1 cellular context compared by ENCODE assay signal in genomic region chr17:8153550-8153956, GRCh38.
A peak's percentile ranks its signal among the peaks of the same experiment; 100 is the strongest.
TF ChIP-seq lines count a peak whose summit lies in the region.

No MANE protein-coding gene starts in this region.

TF ChIP-seq in HepG2, 621 proteins besides CTCF, POLR2A, EP300 and RAD21 (continued from another document and continues in another):
- TF ChIP-seq TRIM22 (IDR thresholded peaks at IDR 0.05) (no peak), ARNT (IDR thresholded peaks at IDR 0.05) (no peak), MIXL1 (CRISPR knock-in tag; IDR thresholded peaks at IDR 0.05) (peak; percentile 21; the same call in 1 of the 2 replicates), ZNF670 (CRISPR knock-in tag; IDR thresholded peaks at IDR 0.05; ENCODE audit: borderline replicate concordance) (no peak), ZNF263 (CRISPR knock-in tag; IDR thresholded peaks at IDR 0.05) (no peak), ZBTB49 (CRISPR knock-in tag; IDR thresholded peaks at IDR 0.05; ENCODE audit: borderline replicate concordance) (no peak), ZNF567 (CRISPR knock-in tag; IDR thresholded peaks at IDR 0.05; ENCODE audit: borderline replicate concordance) (no peak), ZNF331 (CRISPR knock-in tag; IDR thresholded peaks at IDR 0.05) (0 out of 2 replicates have a peak, but pooled peaks have one; percentile 20), ZNF432 (CRISPR knock-in tag; IDR thresholded peaks at IDR 0.05; ENCODE audit: borderline replicate concordance) (no peak), RARG (CRISPR knock-in tag; IDR thresholded peaks at IDR 0.05; ENCODE audit: low read depth) (no peak), UBTF (CRISPR knock-in tag; IDR thresholded peaks at IDR 0.05) (no peak), ATF1 (CRISPR knock-in tag; IDR thresholded peaks at IDR 0.05) (no peak), ZGPAT (CRISPR knock-in tag; IDR thresholded peaks at IDR 0.05) (peak; percentile 36; the same call in 1 of the 2 replicates), ZNF879 (CRISPR knock-in tag; IDR thresholded peaks at IDR 0.05) (no peak), KAT2B (IDR thresholded peaks at IDR 0.05; ENCODE audit: borderline replicate concordance, low read depth, low read length) (no peak), SIN3A (IDR thresholded peaks at IDR 0.05; ENCODE audit: borderline replicate concordance, low read depth, low read length) (no peak), POGK (CRISPR knock-in tag; conservative IDR thresholded peaks at IDR 0.05) (no peak), CEBPB (IDR thresholded peaks at IDR 0.05; ENCODE audit: borderline replicate concordance, low read depth, low read length) (no peak), ZNF691 (CRISPR knock-in tag; IDR thresholded peaks at IDR 0.05; ENCODE audit: borderline replicate concordance, low read depth) (no peak), CC2D1A (CRISPR knock-in tag; IDR thresholded peaks at IDR 0.05) (no peak), ZNF274 (CRISPR knock-in tag; IDR thresholded peaks at IDR 0.05) (no peak), ZBTB1 (CRISPR knock-in tag; IDR thresholded peaks at IDR 0.05; ENCODE audit: borderline replicate concordance) (no peak), ZSCAN9 (CRISPR knock-in tag; IDR thresholded peaks at IDR 0.05; ENCODE audit: borderline replicate concordance) (peak; percentile 52; the same call in 1 of the 2 replicates), ZNF367 (CRISPR knock-in tag; IDR thresholded peaks at IDR 0.05; ENCODE audit: borderline replicate concordance) (no peak), CSRNP2 (CRISPR knock-in tag; conservative IDR thresholded peaks at IDR 0.05; ENCODE audit: low read depth) (no peak), ARID3A (IDR thresholded peaks at IDR 0.05; ENCODE audit: low read depth, low read length) (peak; percentile 14; the same call in 1 of the 2 replicates), SKI (IDR thresholded peaks at IDR 0.05; ENCODE audit: partially characterized antibody) (peak; percentile 16), RFX5 (IDR thresholded peaks at IDR 0.05; ENCODE audit: low read depth, low read length) (no peak), ZNF576 (CRISPR knock-in tag; IDR thresholded peaks at IDR 0.05) (no peak), SRSF9 (IDR thresholded peaks at IDR 0.05; ENCODE audit: borderline replicate concordance, insufficient read depth, low read depth, low read length, poor library complexity, severe bottlenecking) (no peak), JUNB (CRISPR knock-in tag; IDR thresholded peaks at IDR 0.05; ENCODE audit: borderline replicate concordance) (no peak), SRSF1 (optimal IDR thresholded peaks at IDR 0.05; ENCODE audit: low read depth, low read length) (no peak), ZNF33B (CRISPR knock-in tag; IDR thresholded peaks at IDR 0.05) (no peak), MLXIP (CRISPR knock-in tag; IDR thresholded peaks at IDR 0.05; ENCODE audit: borderline replicate concordance) (no peak), TGIF2 (CRISPR knock-in tag; IDR thresholded peaks at IDR 0.05) (no peak), GLI4 (CRISPR knock-in tag; IDR thresholded peaks at IDR 0.05; ENCODE audit: borderline replicate concordance) (no peak), ZNF713 (CRISPR knock-in tag; IDR thresholded peaks at IDR 0.05) (no peak), DRAP1 (CRISPR knock-in tag; IDR thresholded peaks at IDR 0.05) (0 out of 2 replicates have a peak, but pooled peaks have one; percentile 15), ZBTB33 (CRISPR knock-in tag; IDR thresholded peaks at IDR 0.05) (no peak), MED1 (CRISPR knock-in tag; IDR thresholded peaks at IDR 0.05) (peak; percentile 71), RFX3 (CRISPR knock-in tag; IDR thresholded peaks at IDR 0.05) (no peak)
